In genomic region chr19:11924886-11925583, GRCh38 we compare ENCODE assay signal across 8 cellular contexts. TPM values are rescaled to one million over a fixed set of nuclear protein-coding genes. Genes with fewer than 3 reads are reported as not detected.
A peak's percentile ranks its signal among the peaks of the same experiment; 100 is the strongest.
DNase-seq lines count a peak whose midpoint lies in the region; ATAC-seq and TF ChIP-seq lines count a peak whose summit lies in the region.

Gene ZNF700, plus strand, starts transcription at chr19:11925107. Its CDS starts 104 bp downstream, at chr19:11925211.

- peaks cover 4% of the 10 kb centered on the region for H3K4me1 ChIP-seq in HAP-1

- peaks cover 48% of the 10 kb centered on the region for H3K36me3 Mint-ChIP-seq in nephron (ENCODE audit: low read depth)

- H3K27me3 ChIP-seq in HAP-1 (ENCODE audit: low read depth) (no peaks in the 10 kb centered on the region), MG63 (no peaks in the 10 kb centered on the region)

- H3K36me3 ChIP-seq in HAP-1 (replicated peaks) (peaks cover 6% of the 10 kb centered on the region), MG63 (peaks cover 40% of the 10 kb centered on the region)

- in situ Hi-C loops in G401 (cut with HindIII; ENCODE audit: low sequenced_read_pairs) (no loop called here), HAP-1 (cut with MboI; ENCODE audit: low sequenced_read_pairs) (no loop called here)

- H3K4me3 Mint-ChIP-seq in nephron = peak within 1 kb of the TSS; percentile 99

- H3K4me1 Mint-ChIP-seq in nephron = peaks cover 23% of the 10 kb centered on the region

- TF ChIP-seq CTCF in fibroblast of the aortic adventitia (IDR thresholded peaks at IDR 0.05; ENCODE audit: insufficient read depth, low read length) = no peak
- TF ChIP-seq CTCF in nephron (IDR thresholded peaks at IDR 0.05; ENCODE audit: unreplicated experiment in 3 of 3) = no peak

- peak; percentile 98 for ATAC-seq in stimulated activated naive CD8-positive, alpha-beta T cell treated with anti-CD3 and anti-CD28 coated beads, Interleukin-15, Interleukin-2, amounts not matched to agents 100 U/mL and 50 U/mL, for 24 hours

- peak within 1 kb of the TSS; percentile 91 to 99 (median 95) for H3K27ac Mint-ChIP-seq in nephron

- H3K9me3 ChIP-seq in HAP-1 (peaks cover 6% of the 10 kb centered on the region), MG63 (peaks cover 38% of the 10 kb centered on the region)

- peak within 1 kb of the TSS; percentile 87 for H3K4me3 ChIP-seq in HAP-1
- peak within 1 kb of the TSS; percentile 99 for H3K4me3 ChIP-seq in MG63
- peak within 1 kb of the TSS; percentile 96 for H3K4me3 ChIP-seq in fibroblast of the aortic adventitia (ENCODE audit: low read depth, low read length)

- peaks cover 38% of the 10 kb centered on the region for H3K9me3 Mint-ChIP-seq in nephron

- DNase-seq in G401 (ENCODE audit: low spot score) = peak; percentile 98
- DNase-seq in HAP-1 (ENCODE audit: low spot score in 2 of 2) = peak; percentile 89 to 97
- DNase-seq in MG63 = peak; percentile 99
- DNase-seq in SHP77 treated with DMSO at 0.1 percent for 48 hours (lab: John Stamatoyannopoulos, UW) = peak; percentile 83
- DNase-seq in activated effector memory CD4-positive, alpha-beta T cell treated with anti-CD3 and anti-CD28 coated beads, Interleukin-2, amount 50 U/mL, for 16 hours = peak; percentile 97
- DNase-seq in fibroblast of the aortic adventitia (ENCODE audit: low read depth) = peak; percentile 84
- DNase-seq in stimulated activated naive CD8-positive, alpha-beta T cell treated with anti-CD3 and anti-CD28 coated beads, Interleukin-15, Interleukin-2, amounts not matched to agents 100 U/mL and 50 U/mL, for 24 hours = peak; percentile 94

- no peaks in the 10 kb centered on the region for H3K27me3 Mint-ChIP-seq in nephron (ENCODE audit: low read depth)

RNA-seq across cellular contexts. Expression of gene ZNF700, which starts in this region (rescaled TPM):
- 10.3 and 11.3 TPM in 2 replicates for total RNA-seq in G401 (2014; rRNA removed; shearing (Covaris generic))
- total RNA-seq in MG63 (2014; rRNA removed; shearing (Covaris generic); ENCODE audit: low replicate concordance) = 19.3 and 24.5 TPM in 2 replicates
- total RNA-seq in fibroblast of the aortic adventitia (ENCODE audit: low replicate concordance) = 7.9 and 11.4 TPM in 2 replicates

Comparison
In these comparisons a context has a peak if more than half of its experiments do, and no peak if none do; other contexts are left out.
1. Peak in every context shown above with its lines: DNase-seq, ATAC-seq and H3K4me3 ChIP-seq.